18 cellular contexts compared by ENCODE assay signal in genomic region chr3:89246326-89246725, GRCh38.
A peak's percentile ranks its signal among the peaks of the same experiment; 100 is the strongest.
DNase-seq lines count a peak whose midpoint lies in the region; ATAC-seq and TF ChIP-seq lines count a peak whose summit lies in the region.
"Had no signal": no experiment of that assay in that cellular context is flagged by ENCODE, and none has a peak within 500 bp of the region (broad histone marks: within the 10 kb centered on the region; RNA-seq: fewer than 3 reads in every experiment).

No MANE protein-coding gene starts in this region.

- DNase-seq in A673 (ENCODE audit: low spot score) (no peak), HFFc6 (no peak), PC-3 (no peak), iPS DF 4.7 (ENCODE audit: extremely low read depth, low spot score) (peak; percentile 49), NCI-H187 (lab: John Stamatoyannopoulos, UW) (no peak), epidermal melanocyte (ENCODE audit: insufficient read length, low spot score) (no peak), globus pallidus (ENCODE audit: low spot score) (no peak), left lobe of liver (ENCODE audit: low spot score) (no peak)
- DNase-seq: activated naive CD4-positive, alpha-beta T cell treated with Interleukin-2 at 50 U/mL for 16 hours; anterior cingulate cortex; CD4-positive, alpha-beta memory T cell; cerebellar nuclear complex; Karpas-422; NCI-H1417 treated with DMSO at 0.1 percent for 48 hours; NCI-H2227 treated with DMSO at 0.1 percent for 48 hours; stomach; T-cell had no signal

- no peaks in the 10 kb centered on the region for H3K4me1 Mint-ChIP-seq in HFFc6 (ENCODE audit: low read depth)
- H3K4me1 Mint-ChIP-seq: CD4-positive, alpha-beta memory T cell; T-cell had no signal

- no peak overlapping the region for H3K4me3 Mint-ChIP-seq in HFFc6
- H3K4me3 Mint-ChIP-seq: CD4-positive, alpha-beta memory T cell; T-cell had no signal

- intact Hi-C loops in A673 (cut with micrococcal nuclease; ENCODE audit: unreplicated experiment) (no loop called here), PC-3 (cut with micrococcal nuclease) (no loop called here)

- no peaks in the 10 kb centered on the region for H3K27me3 Mint-ChIP-seq in HFFc6 (ENCODE audit: insufficient read depth)
- H3K27me3 Mint-ChIP-seq: CD4-positive, alpha-beta memory T cell; T-cell had no signal

- BruUV-seq in A673 (replicated peaks; lab: Mats Ljungman, UMichigan), result no TSS peak
- BruUV-seq in PC-3 (replicated peaks; lab: Mats Ljungman, UMichigan), result no TSS peak

- H3K9ac ChIP-seq in PC-3 (ENCODE audit: low read length), result no peak overlapping the region

- H3K36me3 Mint-ChIP-seq in HFFc6 (ENCODE audit: low read depth), result no peaks in the 10 kb centered on the region
- H3K36me3 Mint-ChIP-seq: CD4-positive, alpha-beta memory T cell; T-cell had no signal

- H3K27ac ChIP-seq in A673 (ENCODE audit: low read depth, low read length, poor library complexity, severe bottlenecking) (no peak overlapping the region), PC-3 (ENCODE audit: low read length) (no peak overlapping the region)
- H3K27ac ChIP-seq: stomach had no signal

- H3K4me3 ChIP-seq in A673 (ENCODE audit: low read depth, low read length, poor library complexity, severe bottlenecking) (no peak overlapping the region), PC-3 (ENCODE audit: low read length) (no peak overlapping the region)
- H3K4me3 ChIP-seq: stomach had no signal

- POLR2A ChIA-PET in A673 (lab: Charles Lee; ENCODE audit: low non-redundant PET) (no interaction called here), PC-3 (lab: Charles Lee; ENCODE audit: unreplicated experiment) (no interaction called here)

- H3K9me2 ChIP-seq in PC-3 (replicated peaks; ENCODE audit: low read length), result no peaks in the 10 kb centered on the region

- H3K79me2 ChIP-seq in PC-3 (ENCODE audit: low read length), result no peaks in the 10 kb centered on the region

- peaks cover 10% of the 10 kb centered on the region; the same call in 1 of the 2 replicates for H3K9me3 Mint-ChIP-seq in HFFc6

- no peaks in the 10 kb centered on the region for H3K27me3 ChIP-seq in A673 (replicated peaks; ENCODE audit: insufficient read depth, low read depth, low read length, poor library complexity)
- H3K27me3 ChIP-seq in PC-3 (ENCODE audit: low read length), result peaks cover 15% of the 10 kb centered on the region; the same call in 1 of the 2 replicates
- H3K27me3 ChIP-seq: stomach had no signal

- H3K27ac Mint-ChIP-seq in HFFc6, result no peak overlapping the region
- H3K27ac Mint-ChIP-seq: CD4-positive, alpha-beta memory T cell; T-cell had no signal

- no peaks in the 10 kb centered on the region for H3K9me3 ChIP-seq in A673 (ENCODE audit: low read depth, low read length, poor library complexity, severe bottlenecking)
- H3K9me3 ChIP-seq in PC-3 (ENCODE audit: low read length), result no peaks in the 10 kb centered on the region
- H3K9me3 ChIP-seq: stomach had no signal

- no peak overlapping the region for H3K4me2 ChIP-seq in PC-3 (ENCODE audit: low read length)

- CTCF ChIA-PET in A673 (lab: Charles Lee) (no interaction called here), PC-3 (lab: Charles Lee) (no interaction called here)

- H3K36me3 ChIP-seq in A673 (ENCODE audit: insufficient read depth, low read length, poor library complexity, severe bottlenecking) (no peaks in the 10 kb centered on the region), PC-3 (ENCODE audit: low read depth, low read length) (no peaks in the 10 kb centered on the region)
- H3K36me3 ChIP-seq: stomach had no signal

- ATAC-seq in PC-3, result no peak
- no peak for ATAC-seq in left lobe of liver
- ATAC-seq: sciatic nerve, T-cell had no signal

- TF ChIP-seq CTCF in A673 (conservative IDR thresholded peaks at IDR 0.05; ENCODE audit: low read depth, low read length) (0 out of 2 replicates have a peak, but pooled peaks have one; percentile 13), HFFc6 (IDR thresholded peaks at IDR 0.05) (0 out of 2 replicates have a peak, but pooled peaks have one; percentile 6), PC-3 (conservative IDR thresholded peaks at IDR 0.05; ENCODE audit: low read depth, low read length) (peak; percentile 37)

- no peaks in the 10 kb centered on the region for H4K20me1 ChIP-seq in PC-3 (ENCODE audit: low read length)

- H3K4me1 ChIP-seq in A673 (ENCODE audit: insufficient read depth, low read length, poor library complexity, severe bottlenecking), result peaks cover 28% of the 10 kb centered on the region
- no peaks in the 10 kb centered on the region for H3K4me1 ChIP-seq in PC-3 (ENCODE audit: insufficient read depth, low read length)
- H3K4me1 ChIP-seq: stomach had no signal

- H3F3A ChIP-seq in PC-3 (ENCODE audit: low read length, unreplicated experiment), result no peaks in the 10 kb centered on the region

- no peak overlapping the region for H2AFZ ChIP-seq in PC-3 (ENCODE audit: low read length)
